Comparison of ENCODE assay signal across 22 cellular contexts in genomic region chr2:236675526-236675925, GRCh38.
"Had no signal": no experiment of that assay in that cellular context is flagged by ENCODE, and none has a peak within 500 bp of the region (broad histone marks: within the 10 kb centered on the region; RNA-seq: fewer than 3 reads in every experiment).

No MANE protein-coding gene starts in this region.

- H3K9me3 ChIP-seq: colonic mucosa, heart left ventricle, lower lobe of right lung, ovary, prostate gland, vagina had no signal

- H3K36me3 ChIP-seq: brain microvascular endothelial cell, colonic mucosa, heart left ventricle, lower lobe of right lung, ovary, prostate gland, vagina had no signal

- ATAC-seq: activated naive CD8-positive, alpha-beta T cell treated with anti-CD3 and anti-CD28 coated beads, Interleukin-2, amount 50 U/mL, for 24 hours; effector memory CD8-positive, alpha-beta T cell; lower lobe of right lung; natural killer cell treated with Interleukin-12 subunit alpha and Interleukin-12 subunit beta and Interleukin-15 and Interleukin-18, amount 100 ng/mL, for 72 hours; stimulated activated naive CD8-positive, alpha-beta T cell treated with anti-CD3 and anti-CD28 coated beads, Interleukin-15, amount 100 ng/mL, for 72 hours had no signal

- H3K36me3 Mint-ChIP-seq: natural killer cell treated with Interleukin-12 subunit alpha and Interleukin-12 subunit beta and Interleukin-15 and Interleukin-18, amount 100 ng/mL, for 72 hours had no signal

- H3K4me3 Mint-ChIP-seq: activated CD4-positive, alpha-beta memory T cell treated with anti-CD3 and anti-CD28 coated beads, Interleukin-2, amount 10 ng/mL, durations not matched to agents 7 days and 5 days; activated naive CD8-positive, alpha-beta T cell treated with anti-CD3 and anti-CD28 coated beads, Interleukin-2, amount 50 U/mL, for 24 hours; central memory CD8-positive, alpha-beta T cell; effector memory CD8-positive, alpha-beta T cell; natural killer cell treated with Interleukin-12 subunit alpha and Interleukin-12 subunit beta and Interleukin-15 and Interleukin-18, amount 100 ng/mL, for 72 hours; stimulated activated naive CD8-positive, alpha-beta T cell treated with anti-CD3 and anti-CD28 coated beads, Interleukin-15, amount 100 ng/mL, for 72 hours; type B pancreatic cell had no signal

- H3K9me3 Mint-ChIP-seq: activated CD4-positive, alpha-beta memory T cell treated with anti-CD3 and anti-CD28 coated beads, Interleukin-2, amount 10 ng/mL, durations not matched to agents 7 days and 5 days; activated naive CD8-positive, alpha-beta T cell treated with anti-CD3 and anti-CD28 coated beads, Interleukin-2, amount 50 U/mL, for 24 hours; central memory CD8-positive, alpha-beta T cell; effector memory CD8-positive, alpha-beta T cell; natural killer cell treated with Interleukin-12 subunit alpha and Interleukin-12 subunit beta and Interleukin-15 and Interleukin-18, amount 100 ng/mL, for 72 hours had no signal

- H3K27ac ChIP-seq: brain microvascular endothelial cell, colonic mucosa, dorsolateral prefrontal cortex, lower lobe of right lung, ovary, vagina had no signal

- H3K4me1 Mint-ChIP-seq: activated CD4-positive, alpha-beta memory T cell treated with anti-CD3 and anti-CD28 coated beads, Interleukin-2, amount 10 ng/mL, durations not matched to agents 7 days and 5 days; activated naive CD8-positive, alpha-beta T cell treated with anti-CD3 and anti-CD28 coated beads, Interleukin-2, amount 50 U/mL, for 24 hours; central memory CD8-positive, alpha-beta T cell; stimulated activated naive CD8-positive, alpha-beta T cell treated with anti-CD3 and anti-CD28 coated beads, Interleukin-15, amount 100 ng/mL, for 72 hours had no signal

- DNase-seq: activated CD4-positive, alpha-beta memory T cell treated with anti-CD3 and anti-CD28 coated beads, Interleukin-2, amount 10 ng/mL, durations not matched to agents 7 days and 5 days; activated CD4-positive, alpha-beta T cell treated with anti-CD3 and anti-CD28 coated beads for 48 hours; activated effector memory CD4-positive, alpha-beta T cell treated with anti-CD3 and anti-CD28 coated beads, Interleukin-2, amount 50 U/mL, for 16 hours; activated naive CD4-positive, alpha-beta T cell treated with anti-CD3 and anti-CD28 coated beads, Interleukin-2, amount 50 U/mL, for 16 hours; activated naive CD8-positive, alpha-beta T cell treated with anti-CD3 and anti-CD28 coated beads, Interleukin-2, amount 50 U/mL, for 24 hours; activated T-cell treated with anti-CD3 and anti-CD28 coated beads for 4 hours; colonic mucosa; dorsolateral prefrontal cortex; effector memory CD8-positive, alpha-beta T cell; kidney; lower lobe of right lung; midbrain; ovary; stimulated activated CD4-positive, alpha-beta T cell treated with anti-CD3 and anti-CD28 coated beads, Interleukin-12 subunit alpha, Interleukin-12 subunit beta, amount 100 ng/mL, for 4 hours; stimulated activated naive CD8-positive, alpha-beta T cell treated with anti-CD3 and anti-CD28 coated beads, Interleukin-15, amount 100 ng/mL, for 72 hours had no signal

- H3K27me3 ChIP-seq: brain microvascular endothelial cell, colonic mucosa, dorsolateral prefrontal cortex, heart left ventricle, ovary, vagina had no signal

- H3K4me3 ChIP-seq: colonic mucosa, dorsolateral prefrontal cortex, heart left ventricle, lower lobe of right lung, ovary, prostate gland, vagina had no signal

- H3K4me1 ChIP-seq: colonic mucosa, lower lobe of right lung had no signal

- H3K27ac Mint-ChIP-seq: activated CD4-positive, alpha-beta memory T cell treated with anti-CD3 and anti-CD28 coated beads, Interleukin-2, amount 10 ng/mL, durations not matched to agents 7 days and 5 days; activated naive CD8-positive, alpha-beta T cell treated with anti-CD3 and anti-CD28 coated beads, Interleukin-2, amount 50 U/mL, for 24 hours; effector memory CD8-positive, alpha-beta T cell; natural killer cell treated with Interleukin-12 subunit alpha and Interleukin-12 subunit beta and Interleukin-15 and Interleukin-18, amount 100 ng/mL, for 72 hours; stimulated activated naive CD8-positive, alpha-beta T cell treated with anti-CD3 and anti-CD28 coated beads, Interleukin-15, amount 100 ng/mL, for 72 hours; type B pancreatic cell had no signal
